In genomic region chr21:16707274-16707673, GRCh38 we compare ENCODE assay signal across 16 cellular contexts.
DNase-seq lines count a peak whose midpoint lies in the region; ATAC-seq, FAIRE-seq and TF ChIP-seq lines count a peak whose summit lies in the region.
"Had no signal": no experiment of that assay in that cellular context is flagged by ENCODE, and none has a peak within 500 bp of the region (broad histone marks: within the 10 kb centered on the region; RNA-seq: fewer than 3 reads in every experiment).

No MANE protein-coding gene starts in this region.

- SMC1A ChIA-PET in GM12878 (lab: Charles Lee; ENCODE audit: uncharacterized antibody, unreplicated experiment): no interaction called here

- POLR2A ChIA-PET in GM12878 (lab: Charles Lee): no interaction called here

- RAD21 ChIA-PET in GM12878 (lab: Charles Lee; ENCODE audit: unreplicated experiment): no interaction called here

- TF ChIP-seq CTCF in left ventricle myocardium inferior (IDR thresholded peaks at IDR 0.05; ENCODE audit: borderline replicate concordance) (no peak), GM12878 (IDR thresholded peaks at IDR 0.05 in 2 of 3, conservative IDR thresholded peaks at IDR 0.05 in 1 of 3; ENCODE audit: control insufficient read depth in 2 of 3, extremely low read depth in 1 of 3, insufficient read depth in 1 of 3, low read depth in 3 of 3, low read length in 3 of 3) (no peak), osteoblast (IDR thresholded peaks at IDR 0.05; ENCODE audit: extremely low read depth, low read depth, low read length) (no peak), Peyer's patch (IDR thresholded peaks at IDR 0.05) (no peak)

- H3K36me3 ChIP-seq in left ventricle myocardium inferior (no peaks in the 10 kb centered on the region), GM12878 (ENCODE audit: control insufficient read depth in 2 of 2, insufficient read depth in 2 of 2, low read length in 1 of 2) (no peaks in the 10 kb centered on the region), osteoblast (ENCODE audit: insufficient read depth, low read length) (no peaks in the 10 kb centered on the region), Peyer's patch (no peaks in the 10 kb centered on the region)
- H3K36me3 ChIP-seq: BLaER1, HAP-1 had no signal

- H3K79me2 ChIP-seq in GM12878 (ENCODE audit: control insufficient read depth, insufficient read depth, low read length) (no peaks in the 10 kb centered on the region), osteoblast (ENCODE audit: insufficient read depth, low read length) (no peaks in the 10 kb centered on the region)

- intact Hi-C loops in left ventricle myocardium inferior (cut with micrococcal nuclease) (no loop called here), left cardiac atrium (cut with DNase I) (no loop called here), GM12878 (cut with micrococcal nuclease; ENCODE audit: unreplicated experiment) (no loop called here)

- CTCF ChIA-PET in GM12878 (lab: Yijun Ruan, JAX): no interaction called here

- no peaks in the 10 kb centered on the region for H3K27me3 ChIP-seq in left ventricle myocardium inferior (ENCODE audit: low read depth)
- no peaks in the 10 kb centered on the region for H3K27me3 ChIP-seq in GM12878 (replicated peaks in 1 of 2; ENCODE audit: control insufficient read depth in 2 of 2, insufficient read depth in 2 of 2, low read length in 1 of 2)
- no peaks in the 10 kb centered on the region for H3K27me3 ChIP-seq in osteoblast (ENCODE audit: insufficient read depth, low read length)
- no peaks in the 10 kb centered on the region for H3K27me3 ChIP-seq in Peyer's patch
- H3K27me3 ChIP-seq: BLaER1 had no signal

- BruUV-seq in GM12878 (replicated peaks; lab: Mats Ljungman, UMichigan): no TSS peak

- TF ChIP-seq RAD21 in GM12878 (IDR thresholded peaks at IDR 0.05; ENCODE audit: insufficient read depth, low read depth, low read length): no peak

- WGBS in GM12878 (ENCODE audit: insufficient coverage, insufficient replicate concordance, low lambda C conversion rate, missing lambda C conversion rate): 21% methylated on average over 2 of the region's 2 CpGs

- H2AFZ ChIP-seq in GM12878 (ENCODE audit: control insufficient read depth, low read depth, low read length) (no peak overlapping the region), osteoblast (ENCODE audit: low read length) (peak overlapping the region; percentile 54)

- FAIRE-seq in GM12878 (lab: Jason Lieb, UNC): no peak
- FAIRE-seq: A549, GM19239 had no signal

- H3K4me3 ChIP-seq in left ventricle myocardium inferior (no peak overlapping the region), GM12878 (no peak overlapping the region), osteoblast (ENCODE audit: insufficient read depth, low read length) (no peak overlapping the region), Peyer's patch (no peak overlapping the region)
- H3K4me3 ChIP-seq: A549, BLaER1, HAP-1 had no signal

- ATAC-seq in left cardiac atrium (no peak), GM12878 (no peak)
- ATAC-seq: A549 had no signal

- no peak for DNase-seq in left ventricle myocardium inferior
- no peak for DNase-seq in left cardiac atrium
- DNase-seq in GM12878 (ENCODE audit: low read depth, low spot score): no peak
- DNase-seq in osteoblast (ENCODE audit: insufficient read length, low spot score, missing footprints): no peak
- no peak for DNase-seq in Peyer's patch
- no peak for DNase-seq in NCI-H82 treated with DMSO at 0.1 percent for 48 hours (lab: John Stamatoyannopoulos, UW; ENCODE audit: unreplicated experiment)
- no peak for DNase-seq in DMS114 treated with DMSO at 0.1 percent for 48 hours (lab: John Stamatoyannopoulos, UW; ENCODE audit: unreplicated experiment)
- DNase-seq: CD4-positive, alpha-beta memory T cell; DMS79 treated with DMSO at 0.1 percent for 48 hours; GF-D8 had no signal

- no peaks in the 10 kb centered on the region for H4K20me1 ChIP-seq in GM12878 (ENCODE audit: control insufficient read depth, insufficient read depth)
- no peaks in the 10 kb centered on the region for H4K20me1 ChIP-seq in osteoblast (ENCODE audit: insufficient read depth, low read length)
- H4K20me1 ChIP-seq: BLaER1 had no signal

- H3K27ac ChIP-seq in left ventricle myocardium inferior (replicated peaks) (peak overlapping the region; percentile 47), GM12878 (ENCODE audit: control insufficient read depth, insufficient read depth) (no peak overlapping the region), osteoblast (ENCODE audit: low read depth, low read length) (no peak overlapping the region), Peyer's patch (no peak overlapping the region)
- H3K27ac ChIP-seq: 22Rv1, A549, BLaER1, HL-60 had no signal

- TF ChIP-seq EP300 in GM12878 (IDR thresholded peaks at IDR 0.05; ENCODE audit: borderline replicate concordance in 1 of 2, control insufficient read depth in 1 of 2, low read depth in 2 of 2, low read length in 2 of 2): no peak

- no peaks in the 10 kb centered on the region for H3K4me1 ChIP-seq in left ventricle myocardium inferior
- H3K4me1 ChIP-seq in GM12878 (ENCODE audit: control insufficient read depth, insufficient read depth, low read length): no peaks in the 10 kb centered on the region
- H3K4me1 ChIP-seq in osteoblast (ENCODE audit: insufficient read depth, low read length): peaks cover 9% of the 10 kb centered on the region
- no peaks in the 10 kb centered on the region for H3K4me1 ChIP-seq in Peyer's patch
- H3K4me1 ChIP-seq: A549, BLaER1, HAP-1 had no signal

- H3K9me3 ChIP-seq in left ventricle myocardium inferior (replicated peaks) (no peaks in the 10 kb centered on the region), GM12878 (replicated peaks; ENCODE audit: control insufficient read depth, insufficient read depth, low read length) (no peaks in the 10 kb centered on the region), osteoblast (ENCODE audit: low read depth, low read length) (no peaks in the 10 kb centered on the region), Peyer's patch (no peaks in the 10 kb centered on the region)
- H3K9me3 ChIP-seq: A549, BLaER1, HAP-1 had no signal

- H3K4me2 ChIP-seq in GM12878 (ENCODE audit: control insufficient read depth, insufficient read depth): no peak overlapping the region
- no peak overlapping the region for H3K4me2 ChIP-seq in osteoblast (ENCODE audit: insufficient read depth, low read length)
- H3K4me2 ChIP-seq: A549, BLaER1 had no signal

- in situ Hi-C loops in GM12878 (cut with MboI): no loop called here

- TF ChIP-seq POLR2A in GM12878 (IDR thresholded peaks at IDR 0.05; ENCODE audit: low read depth, low read length) (no peak), Peyer's patch (IDR thresholded peaks at IDR 0.05) (no peak)

- H3K9ac ChIP-seq in GM12878 (ENCODE audit: control insufficient read depth, insufficient read depth, low read length): no peak overlapping the region
- H3K9ac ChIP-seq: BLaER1 had no signal

TF ChIP-seq in GM12878, 131 proteins besides CTCF, POLR2A, EP300 and RAD21:
- no peak; the same call in 1 of the 2 replicates for TF ChIP-seq NFIC (IDR thresholded peaks at IDR 0.05; ENCODE audit: low read depth, low read length)
- peak; percentile 54; the same call in 1 of the 2 replicates for TF ChIP-seq JUNB (IDR thresholded peaks at IDR 0.05)
